23 cellular contexts compared by ENCODE assay signal in the genomic region with DNA sequence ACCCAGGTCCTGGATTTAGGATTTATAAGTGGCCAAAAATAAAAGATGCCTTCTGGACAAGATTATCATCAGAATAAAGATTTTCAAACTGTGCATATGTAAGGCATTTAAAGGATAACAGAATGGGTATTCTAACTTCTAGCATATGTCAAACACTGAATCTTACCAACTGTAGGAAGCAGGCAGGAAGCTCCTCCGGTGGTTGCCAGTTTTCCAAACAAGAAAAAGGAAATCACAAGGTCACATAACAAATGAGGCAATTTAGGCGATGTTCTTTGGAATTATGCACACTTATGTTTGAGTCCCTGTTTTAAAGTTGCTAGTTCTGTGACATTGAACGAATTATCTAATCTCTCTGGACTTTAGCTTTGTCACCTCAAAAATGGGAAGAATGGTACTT. TPM values are rescaled to one million over a fixed set of nuclear protein-coding genes. Genes with fewer than 3 reads are reported as not detected.
DNase-seq lines count a peak whose midpoint lies in the region; TF ChIP-seq lines count a peak whose summit lies in the region.
"Had no signal": no experiment of that assay in that cellular context is flagged by ENCODE, and none has a peak within 500 bp of the region (broad histone marks: within the 10 kb centered on the region; RNA-seq: fewer than 3 reads in every experiment).

No MANE protein-coding gene starts in this region.

- no peak for TF ChIP-seq CTCF in Peyer's patch (IDR thresholded peaks at IDR 0.05)

- H3K27ac ChIP-seq in GM23248 (peak overlapping the region; percentile 31), Peyer's patch (no peak overlapping the region)
- H3K27ac ChIP-seq: A549, RWPE1 had no signal

- H3F3A ChIP-seq in GM23248 (ENCODE audit: insufficient read depth): peaks cover 46% of the 10 kb centered on the region

- H3K36me3 ChIP-seq in GM23248 (ENCODE audit: low read depth) (no peaks in the 10 kb centered on the region), Peyer's patch (no peaks in the 10 kb centered on the region)
- H3K36me3 ChIP-seq: BE2C had no signal

- H3K9me2 ChIP-seq in GM23248 (ENCODE audit: insufficient read depth): no peaks in the 10 kb centered on the region

- H3K4me2 ChIP-seq in GM23248 (ENCODE audit: unreplicated experiment): no peak overlapping the region
- H3K4me2 ChIP-seq: A549 had no signal

- no peak overlapping the region for H3K9ac ChIP-seq in GM23248

- H3K9me3 ChIP-seq in GM23248 (ENCODE audit: low read depth) (no peaks in the 10 kb centered on the region), Peyer's patch (no peaks in the 10 kb centered on the region)
- H3K9me3 ChIP-seq: A549, BE2C had no signal

- TF ChIP-seq POLR2A in Peyer's patch (IDR thresholded peaks at IDR 0.05): no peak

- in situ Hi-C loops in GM23248 (cut with MboI): loop anchor here (10.0 kb wide), 1 partner anchor 183 kb away; no protein-coding TSS in a partner anchor

- no peaks in the 10 kb centered on the region for H3K79me2 ChIP-seq in GM23248 (ENCODE audit: insufficient read depth)

- WGBS in GM23248 (ENCODE audit: low coverage in 1 of 2, low lambda C conversion rate in 2 of 2, missing lambda C conversion rate in 2 of 2), 2 experiments: 82 to 89% methylated on average over 3 of the region's 3 CpGs

- H3K27me3 ChIP-seq in GM23248 (replicated peaks; ENCODE audit: insufficient read depth): no peaks in the 10 kb centered on the region
- no peaks in the 10 kb centered on the region for H3K27me3 ChIP-seq in Peyer's patch
- H3K27me3 ChIP-seq: BE2C had no signal

- H3K4me3 ChIP-seq in GM23248: no peak overlapping the region
- H3K4me3 ChIP-seq in Peyer's patch: no peak overlapping the region
- H3K4me3 ChIP-seq: A549 had no signal

- H3K4me1 ChIP-seq in GM23248 (ENCODE audit: insufficient read depth): peaks cover 61% of the 10 kb centered on the region
- H3K4me1 ChIP-seq in Peyer's patch: no peaks in the 10 kb centered on the region
- H3K4me1 ChIP-seq: BE2C had no signal

- DNase-seq in GM23248 (no peak), dermis blood vessel endothelial cell (peak; percentile 70), lung microvascular endothelial cell (ENCODE audit: low read depth in 2 of 2) (peak; percentile 65 to 71), C1 segment of cervical spinal cord (lab: John Stamatoyannopoulos, UW) (no peak), NCI-H1048 (lab: John Stamatoyannopoulos, UW) (no peak), Peyer's patch (no peak)
- no peak for DNase-seq in activated CD8-positive, alpha-beta memory T cell treated with anti-CD3 and anti-CD28 coated beads, Interleukin-2, amount 50 U/mL, for 48 hours
- DNase-seq: BE2C, Calu3, DMS153, H7, NCI-H1092, NCI-H1417 treated with DMSO at 0.1 percent for 48 hours, NCI-H1694 treated with DMSO at 0.1 percent for 48 hours, NCI-H2081, NCI-H2227 treated with DMSO at 0.1 percent for 48 hours, NCI-H526 treated with DMSO at 0.1 percent for 48 hours, SHP77 had no signal

- no peaks in the 10 kb centered on the region for H4K20me1 ChIP-seq in GM23248 (ENCODE audit: insufficient read depth)

- H2AFZ ChIP-seq in GM23248: no peak overlapping the region

RNA-seq across cellular contexts. Expression of gene ATP6V1G3, which starts 48.9 kb away (rescaled TPM):
- total RNA-seq in GM23248 (2014; rRNA removed; shearing (Covaris generic)): not detected in 2 replicates
- 1.3 and 2.9 TPM in 2 replicates for polyA plus RNA-seq in GM23248 (2016; fragmentation: Nextera tagmentation; extraction: Ambion mirVana)
- total RNA-seq in dermis blood vessel endothelial cell (0.47 and 1.2 TPM in 2 replicates), lung microvascular endothelial cell (not detected in 2 replicates), Peyer's patch (not detected)
- total RNA-seq: Calu3, G401, H7, NCI-H460, SK-MEL-5 had no signal
- polyA plus RNA-seq: A549 had no signal

Comparison
In these comparisons a context has a peak if more than half of its experiments do, and no peak if none do; other contexts are left out.
1. DNase-seq: peak in dermis blood vessel endothelial cell (single experiment) and lung microvascular endothelial cell (2 of 2); none in GM23248 (single experiment), C1 segment of cervical spinal cord (0 of 14), NCI-H1048 (single experiment), activated CD8-positive, alpha-beta memory T cell treated with anti-CD3 and anti-CD28 coated beads, Interleukin-2, amount 50 U/mL, for 48 hours (single experiment) and Peyer's patch (0 of 3).